ENCODE assay signal across 8 cellular contexts in the genomic region with DNA sequence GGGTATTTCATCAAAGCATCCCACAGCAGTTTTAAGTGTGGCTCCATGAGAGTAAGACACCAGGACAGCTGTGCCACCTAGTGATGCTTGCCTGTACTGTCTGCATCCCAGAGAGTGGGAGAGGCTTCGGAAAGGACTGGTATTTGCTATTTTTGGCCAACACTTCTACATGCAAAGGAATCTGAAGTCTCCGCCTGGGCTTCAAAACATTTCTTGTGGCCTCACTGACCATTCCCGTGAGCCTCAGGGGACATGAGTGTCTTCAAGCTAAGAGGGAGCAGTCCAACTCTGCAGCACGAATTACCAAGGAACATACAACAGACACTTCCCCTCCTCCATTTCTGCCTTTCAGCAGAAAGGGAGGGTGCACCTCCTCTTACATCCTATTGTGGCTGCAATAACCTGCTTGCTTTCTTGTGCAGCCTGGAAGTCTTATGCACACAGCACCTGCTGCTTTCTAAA.
DNase-seq lines count a peak whose midpoint lies in the region; ATAC-seq and TF ChIP-seq lines count a peak whose summit lies in the region.

No MANE protein-coding gene starts in this region.

- H3K4me1 Mint-ChIP-seq in activated T-helper 1 cell treated with anti-CD3 and anti-CD28 coated beads, Interleukin-12 subunit alpha, Interleukin-12 subunit beta, Interleukin-2, Interleukin-4 antibody, amounts not matched to agents 30 ng/mL and 10 ng/mL and 1 ng/mL, durations not matched to agents 14 hours and 24 hours and 36 hours (ENCODE audit: low read depth) = no peaks in the 10 kb centered on the region

- H3K4me3 Mint-ChIP-seq in activated T-helper 1 cell treated with anti-CD3 and anti-CD28 coated beads, Interleukin-12 subunit alpha, Interleukin-12 subunit beta, Interleukin-2, Interleukin-4 antibody, amounts not matched to agents 30 ng/mL and 10 ng/mL and 1 ng/mL, durations not matched to agents 14 hours and 24 hours and 36 hours = no peak overlapping the region

- H3K4me1 ChIP-seq in left ventricle myocardium inferior (peaks cover 13% of the 10 kb centered on the region), gastrocnemius medialis (peaks cover 18 to 32% of the 10 kb centered on the region in 2 donors)

- H3K9me3 ChIP-seq in left ventricle myocardium inferior (replicated peaks) = no peaks in the 10 kb centered on the region
- no peaks in the 10 kb centered on the region for H3K9me3 ChIP-seq in gastrocnemius medialis

- no peaks in the 10 kb centered on the region for H3K36me3 ChIP-seq in left ventricle myocardium inferior
- H3K36me3 ChIP-seq in gastrocnemius medialis = no peaks in the 10 kb centered on the region

- H3K4me3 ChIP-seq in left ventricle myocardium inferior = no peak overlapping the region
- no peak overlapping the region for H3K4me3 ChIP-seq in gastrocnemius medialis

- H3K27me3 ChIP-seq in left ventricle myocardium inferior (ENCODE audit: low read depth) (no peaks in the 10 kb centered on the region), gastrocnemius medialis (no peaks in the 10 kb centered on the region)

- H3K27me3 Mint-ChIP-seq in activated T-helper 1 cell treated with anti-CD3 and anti-CD28 coated beads, Interleukin-12 subunit alpha, Interleukin-12 subunit beta, Interleukin-2, Interleukin-4 antibody, amounts not matched to agents 30 ng/mL and 10 ng/mL and 1 ng/mL, durations not matched to agents 14 hours and 24 hours and 36 hours (ENCODE audit: insufficient read depth) = peaks cover 11% of the 10 kb centered on the region

- no peaks in the 10 kb centered on the region for H3K9me3 Mint-ChIP-seq in activated T-helper 1 cell treated with anti-CD3 and anti-CD28 coated beads, Interleukin-12 subunit alpha, Interleukin-12 subunit beta, Interleukin-2, Interleukin-4 antibody, amounts not matched to agents 30 ng/mL and 10 ng/mL and 1 ng/mL, durations not matched to agents 14 hours and 24 hours and 36 hours

- ATAC-seq in gastrocnemius medialis (peak; percentile 76 to 84), HG02970 (IDR thresholded peaks at IDR 0.05; ENCODE audit: low FRiP score, unreplicated experiment) (no peak)

- H3K27ac ChIP-seq in VCaP (peak overlapping the region; percentile 14; the same call in 1 of the 2 replicates), left ventricle myocardium inferior (replicated peaks) (no peak overlapping the region), gastrocnemius medialis (peak overlapping the region in 1 of 4 donors; percentile 3)

- no peak for TF ChIP-seq POLR2A in gastrocnemius medialis (IDR thresholded peaks at IDR 0.05)

- TF ChIP-seq CTCF in VCaP (conservative IDR thresholded peaks at IDR 0.05) = peak; percentile 93
- TF ChIP-seq CTCF in left ventricle myocardium inferior (IDR thresholded peaks at IDR 0.05; ENCODE audit: borderline replicate concordance) = peak; percentile 83
- peak; percentile 33 to 73 (median 59) for TF ChIP-seq CTCF in gastrocnemius medialis (IDR thresholded peaks at IDR 0.05 in 4 of 5, conservative IDR thresholded peaks at IDR 0.05 in 1 of 5)

- H3K36me3 Mint-ChIP-seq in activated T-helper 1 cell treated with anti-CD3 and anti-CD28 coated beads, Interleukin-12 subunit alpha, Interleukin-12 subunit beta, Interleukin-2, Interleukin-4 antibody, amounts not matched to agents 30 ng/mL and 10 ng/mL and 1 ng/mL, durations not matched to agents 14 hours and 24 hours and 36 hours (ENCODE audit: low read depth) = no peaks in the 10 kb centered on the region

- no peak overlapping the region for H3K27ac Mint-ChIP-seq in activated T-helper 1 cell treated with anti-CD3 and anti-CD28 coated beads, Interleukin-12 subunit alpha, Interleukin-12 subunit beta, Interleukin-2, Interleukin-4 antibody, amounts not matched to agents 30 ng/mL and 10 ng/mL and 1 ng/mL, durations not matched to agents 14 hours and 24 hours and 36 hours

- DNase-seq in NCI-H345 (lab: John Stamatoyannopoulos, UW) (peak; percentile 8), NCI-H345 treated with DMSO at 0.1 percent for 48 hours (lab: John Stamatoyannopoulos, UW; ENCODE audit: unreplicated experiment) (no peak), left ventricle myocardium inferior (peak; percentile 39), gastrocnemius medialis (peak; percentile 32 to 37), NOMO-1 treated with DMSO at 0.1 percent for 48 hours (lab: John Stamatoyannopoulos, UW; ENCODE audit: unreplicated experiment) (no peak)
- DNase-seq in activated T-helper 1 cell treated with anti-CD3 and anti-CD28 coated beads, Interleukin-12 subunit alpha, Interleukin-12 subunit beta, Interleukin-2, Interleukin-4 antibody, amounts not matched to agents 30 ng/mL and 10 ng/mL and 1 ng/mL, durations not matched to agents 14 hours and 24 hours and 36 hours (ENCODE audit: low spot score) = no peak

- in situ Hi-C loops in gastrocnemius medialis (cut with MboI; ENCODE audit: low sequenced_read_pairs in 4 of 4) = loop anchor here in 3 of 4 donors (10.0 kb wide), 2 partner anchors 137 to 467 kb away; no protein-coding TSS in a partner anchor

- intact Hi-C loops in left ventricle myocardium inferior (cut with micrococcal nuclease) (no loop called here), gastrocnemius medialis (cut with DNase I; ENCODE audit: low total_unique reads) (loop anchor here (1.0 to 2.0 kb wide), 2 partner anchors 134 to 467 kb away; no protein-coding TSS in a partner anchor)
- intact Hi-C loops in activated T-helper 1 cell treated with anti-CD3 and anti-CD28 coated beads, Interleukin-12 subunit alpha, Interleukin-12 subunit beta, Interleukin-2, Interleukin-4 antibody, amounts not matched to agents 30 ng/mL and 10 ng/mL and 1 ng/mL, durations not matched to agents 14 hours and 24 hours and 36 hours (cut with micrococcal nuclease) = no loop called here

Comparison
In these comparisons a context has a peak if more than half of its experiments do, and no peak if none do; other contexts are left out.
1. DNase-seq: peak in NCI-H345 (single experiment), left ventricle myocardium inferior (single experiment) and gastrocnemius medialis (2 of 2); none in NCI-H345 treated with DMSO at 0.1 percent for 48 hours (single experiment), activated T-helper 1 cell treated with anti-CD3 and anti-CD28 coated beads, Interleukin-12 subunit alpha, Interleukin-12 subunit beta, Interleukin-2, Interleukin-4 antibody, amounts not matched to agents 30 ng/mL and 10 ng/mL and 1 ng/mL, durations not matched to agents 14 hours and 24 hours and 36 hours (single experiment) and NOMO-1 treated with DMSO at 0.1 percent for 48 hours (single experiment).
2. Peak in every context shown above with its lines, with median percentiles within 50 percentile points of each other: CTCF ChIP-seq.